In genomic region chr4:2322227-2322626, GRCh38 we compare ENCODE assay signal across 19 cellular contexts.
DNase-seq lines count a peak whose midpoint lies in the region; ATAC-seq and TF ChIP-seq lines count a peak whose summit lies in the region.
"Had no signal": no experiment of that assay in that cellular context is flagged by ENCODE, and none has a peak within 500 bp of the region (broad histone marks: within the 10 kb centered on the region; RNA-seq: fewer than 3 reads in every experiment).

No MANE protein-coding gene starts in this region.

- no peak overlapping the region for H3K27ac ChIP-seq in Panc1 (ENCODE audit: low read length)
- H3K27ac ChIP-seq in lung (ENCODE audit: low read depth in 1 of 2, low read length in 1 of 2), result no peak overlapping the region
- H3K27ac ChIP-seq in spleen, result no peak overlapping the region
- H3K27ac ChIP-seq: 22Rv1 had no signal

- H3K4me1 ChIP-seq in Panc1 (ENCODE audit: control insufficient read depth, insufficient read depth, low read length), result no peaks in the 10 kb centered on the region
- no peaks in the 10 kb centered on the region for H3K4me1 ChIP-seq in lung (ENCODE audit: control insufficient read depth in 2 of 2, insufficient read depth in 2 of 2, low read length in 2 of 2)
- peaks cover 0 to 6% (median 0%) of the 10 kb centered on the region in 6 donors for H3K4me1 ChIP-seq in spleen

- ATAC-seq in Panc1 (peak; percentile 13; the same call in 1 of the 2 replicates), lung (ENCODE audit: insufficient read depth, low FRiP score) (no peak), SK-N-SH treated with all-trans-retinoic acid at 6 μM for 48 hours (no peak)
- no peak for ATAC-seq in activated CD4-positive, CD25-positive, alpha-beta regulatory T cell treated with anti-CD3 and anti-CD28 coated beads, Interleukin-2, amount 50 U/mL, for 24 hours
- ATAC-seq: CD8-positive, alpha-beta T cell had no signal

- no peak for TF ChIP-seq CTCF in Panc1 (IDR thresholded peaks at IDR 0.05)
- no peak for TF ChIP-seq CTCF in lung (IDR thresholded peaks at IDR 0.05; ENCODE audit: control extremely low read depth, extremely low read depth)
- TF ChIP-seq CTCF in spleen (IDR thresholded peaks at IDR 0.05 in 8 of 11, conservative IDR thresholded peaks at IDR 0.05 in 3 of 11), result no peak
- TF ChIP-seq CTCF in GM20000 (IDR thresholded peaks at IDR 0.05; ENCODE audit: extremely low read depth, missing control alignments), result no peak

- intact Hi-C loops in Panc1 (cut with micrococcal nuclease; ENCODE audit: unreplicated experiment), result no loop called here
- intact Hi-C loops in spleen (cut with DNase I; ENCODE audit: low total_unique reads), result no loop called here

- no peaks in the 10 kb centered on the region for H3K27me3 ChIP-seq in Panc1 (ENCODE audit: control insufficient read depth, insufficient read depth, low read length)
- H3K27me3 ChIP-seq in lung (ENCODE audit: control insufficient read depth, insufficient read depth), result no peaks in the 10 kb centered on the region
- H3K27me3 ChIP-seq in spleen (replicated peaks in 1 of 7), result peaks cover 0 to 9% (median 0%) of the 10 kb centered on the region in 7 donors

- no peaks in the 10 kb centered on the region for H3K9me3 ChIP-seq in Panc1 (ENCODE audit: control insufficient read depth, insufficient read depth, low read depth, low read length)
- H3K9me3 ChIP-seq in lung (ENCODE audit: control insufficient read depth in 2 of 2, insufficient read depth in 1 of 2, low read length in 1 of 2), result peaks cover 0 to 1% of the 10 kb centered on the region in 2 donors
- H3K9me3 ChIP-seq in spleen, result peaks cover 0 to 21% (median 10%) of the 10 kb centered on the region in 8 donors

- DNase-seq in activated CD8-positive, alpha-beta memory T cell treated with anti-CD3 and anti-CD28 coated beads, Interleukin-2, amount 50 U/mL, for 48 hours, result peak; percentile 43
- no peak for DNase-seq in activated CD8-positive, alpha-beta memory T cell treated with anti-CD3 and anti-CD28 coated beads, Interleukin-2, amount 50 U/mL, for 4 hours
- DNase-seq in Panc1 (ENCODE audit: low read depth, low spot score) (no peak), lung (ENCODE audit: low spot score) (peak; percentile 28), spleen (peak; percentile 71), GM20000 (ENCODE audit: low spot score) (no peak)
- DNase-seq: ACHN, C1 segment of cervical spinal cord, DND-41, Karpas-422, NCI-H2081 treated with DMSO at 0.1 percent for 48 hours, NCI-H446, NCI-H526, OCI-M1, Right ventricle myocardium superior had no signal

- in situ Hi-C loops in Panc1 (cut with HindIII; ENCODE audit: low pct_unique_long_range_greater_than_20kb, low sequenced_read_pairs), result no loop called here

- no peak overlapping the region for H3K4me3 ChIP-seq in Panc1 (ENCODE audit: low read depth in 2 of 2, low read length in 2 of 2)
- no peak overlapping the region for H3K4me3 ChIP-seq in lung
- H3K4me3 ChIP-seq in spleen, result no peak overlapping the region

- POLR2A ChIA-PET in Panc1 (lab: Charles Lee), result no interaction called here

- H3K36me3 ChIP-seq in Panc1 (ENCODE audit: control insufficient read depth, insufficient read depth, low read length), result no peaks in the 10 kb centered on the region
- H3K36me3 ChIP-seq in lung (ENCODE audit: control insufficient read depth in 2 of 2, insufficient read depth in 2 of 2, low read length in 2 of 2), result no peaks in the 10 kb centered on the region
- H3K36me3 ChIP-seq in spleen, result no peaks in the 10 kb centered on the region

- WGBS in lung, 2 donors, result 92 to 93% methylated on average over 10 of the region's 10 CpGs
- 85 to 96% (median 91%) methylated on average over 10 of the region's 10 CpGs for WGBS in spleen, 5 donors

- TF ChIP-seq POLR2A in spleen (IDR thresholded peaks at IDR 0.05), result no peak

- CTCF ChIA-PET in Panc1 (lab: Charles Lee), result no interaction called here

- no TSS peak for BruUV-seq in Panc1 (replicated peaks; lab: Mats Ljungman, UMichigan)

TF ChIP-seq in SK-N-SH treated with all-trans-retinoic acid at 6 μM for 48 hours, 23 proteins besides CTCF, POLR2A, EP300 and RAD21:
- TF ChIP-seq POU6F1 (CRISPR knock-in tag; IDR thresholded peaks at IDR 0.05; ENCODE audit: borderline replicate concordance, low read depth) (no peak), ZFP30 (CRISPR knock-in tag; IDR thresholded peaks at IDR 0.05) (no peak), CSDC2 (CRISPR knock-in tag; IDR thresholded peaks at IDR 0.05) (no peak), CSRNP3 (CRISPR knock-in tag; IDR thresholded peaks at IDR 0.05) (no peak), PATZ1 (CRISPR knock-in tag; IDR thresholded peaks at IDR 0.05; ENCODE audit: borderline replicate concordance) (no peak)
TF ChIP-seq in SK-N-SH treated with all-trans-retinoic acid at 6 μM for 48 hours: peak in this region for 0.

Comparison
In these comparisons a context has a peak if more than half of its experiments do, and no peak if none do; other contexts are left out.
1. DNase-seq: peak in activated CD8-positive, alpha-beta memory T cell treated with anti-CD3 and anti-CD28 coated beads, Interleukin-2, amount 50 U/mL, for 48 hours (single experiment), lung (single experiment) and spleen (single experiment); none in activated CD8-positive, alpha-beta memory T cell treated with anti-CD3 and anti-CD28 coated beads, Interleukin-2, amount 50 U/mL, for 4 hours (single experiment), Panc1 (single experiment) and GM20000 (single experiment).